12 cellular contexts compared by ENCODE assay signal in genomic region chr20:5128886-5129285, GRCh38. TPM values are rescaled to one million over a fixed set of nuclear protein-coding genes. Genes with fewer than 3 reads are reported as not detected.
A peak's percentile ranks its signal among the peaks of the same experiment; 100 is the strongest.
DNase-seq lines count a peak whose midpoint lies in the region; ATAC-seq and TF ChIP-seq lines count a peak whose summit lies in the region.
"Had no signal": no experiment of that assay in that cellular context is flagged by ENCODE, and none has a peak within 500 bp of the region (broad histone marks: within the 10 kb centered on the region; RNA-seq: fewer than 3 reads in every experiment).

No MANE protein-coding gene starts in this region.

- no peaks in the 10 kb centered on the region for H3K9me3 Mint-ChIP-seq in CD14-positive monocyte
- H3K9me3 Mint-ChIP-seq in GM23338: no peaks in the 10 kb centered on the region
- H3K9me3 Mint-ChIP-seq in activated naive CD8-positive, alpha-beta T cell (ENCODE audit: low read depth): no peaks in the 10 kb centered on the region
- no peaks in the 10 kb centered on the region for H3K9me3 Mint-ChIP-seq in natural killer cell

- H2AFZ ChIP-seq in GM23338: no peak overlapping the region

- ATAC-seq in GM23338: no peak
- no peak for ATAC-seq in natural killer cell
- ATAC-seq in omental fat pad (ENCODE audit: low FRiP score): no peak
- no peak for ATAC-seq in HG03520 (IDR thresholded peaks at IDR 0.05; ENCODE audit: unreplicated experiment)
- ATAC-seq: body of pancreas had no signal

- H3K79me2 ChIP-seq in GM23338 (replicated peaks; ENCODE audit: insufficient read depth): peaks cover 60% of the 10 kb centered on the region

- H3K4me1 Mint-ChIP-seq in CD14-positive monocyte: peaks cover 27% of the 10 kb centered on the region
- H3K4me1 Mint-ChIP-seq in GM23338: peaks cover 14% of the 10 kb centered on the region
- peaks cover 36% of the 10 kb centered on the region for H3K4me1 Mint-ChIP-seq in activated naive CD8-positive, alpha-beta T cell (ENCODE audit: low read depth)
- peaks cover 27 to 31% of the 10 kb centered on the region in 2 donors for H3K4me1 Mint-ChIP-seq in natural killer cell

- no peaks in the 10 kb centered on the region; the same call in 1 of the 2 replicates for H3K36me3 ChIP-seq in GM23338 (ENCODE audit: insufficient read depth)

- H3K27me3 ChIP-seq in GM23338 (ENCODE audit: insufficient read depth): no peaks in the 10 kb centered on the region
- H3K27me3 ChIP-seq: body of pancreas had no signal

- peaks cover 8% of the 10 kb centered on the region for H3K4me1 ChIP-seq in GM23338 (ENCODE audit: insufficient read depth)

- DNase-seq in CD14-positive monocyte (ENCODE audit: low spot score): no peak
- no peak for DNase-seq in GM23338 (ENCODE audit: low spot score)
- no peak for DNase-seq in natural killer cell
- no peak for DNase-seq in omental fat pad (ENCODE audit: low spot score)
- DNase-seq in NAMALWA (ENCODE audit: low spot score): no peak
- no peak for DNase-seq in NCI-H1105 (lab: John Stamatoyannopoulos, UW)
- DNase-seq: body of pancreas; DMS53; NCI-H1436; stimulated activated naive CD4-positive, alpha-beta T cell had no signal

- intact Hi-C loops in CD14-positive monocyte (cut with micrococcal nuclease) (loop anchor here in 1 of 2 donors (1.0 kb wide), 1 partner anchor 10 kb away; the partner anchor contains the start of gene PCNA), natural killer cell (cut with micrococcal nuclease) (loop anchor here (5.0 kb wide), 1 partner anchor 52 kb away; no protein-coding TSS in a partner anchor)

- H4K20me1 ChIP-seq in GM23338 (replicated peaks; ENCODE audit: insufficient read depth): no peaks in the 10 kb centered on the region; the same call in 1 of the 2 replicates

- H3K9me2 ChIP-seq in GM23338 (ENCODE audit: insufficient read depth): no peaks in the 10 kb centered on the region

- peaks cover 5% of the 10 kb centered on the region for H3F3A ChIP-seq in GM23338 (replicated peaks; ENCODE audit: low read depth)

- H3K36me3 Mint-ChIP-seq in CD14-positive monocyte (peaks cover 1 to 29% of the 10 kb centered on the region in 2 donors), GM23338 (ENCODE audit: low read depth) (no peaks in the 10 kb centered on the region), natural killer cell (no peaks in the 10 kb centered on the region)
- H3K36me3 Mint-ChIP-seq in activated naive CD8-positive, alpha-beta T cell: no peaks in the 10 kb centered on the region

- peak overlapping the region in 1 of 2 donors; percentile 1 for H3K4me3 Mint-ChIP-seq in CD14-positive monocyte
- H3K4me3 Mint-ChIP-seq in GM23338: peak overlapping the region; percentile 16; the same call in 1 of the 3 replicates
- H3K4me3 Mint-ChIP-seq in activated naive CD8-positive, alpha-beta T cell: peak overlapping the region; percentile 96
- H3K4me3 Mint-ChIP-seq in natural killer cell: peak overlapping the region; percentile 2

- no peak for TF ChIP-seq CTCF in CD14-positive monocyte (IDR thresholded peaks at IDR 0.05)
- no peak for TF ChIP-seq CTCF in GM23338 (conservative IDR thresholded peaks at IDR 0.05; ENCODE audit: low read depth in 2 of 2)
- TF ChIP-seq CTCF in natural killer cell (IDR thresholded peaks at IDR 0.05): no peak
- TF ChIP-seq CTCF in omental fat pad (IDR thresholded peaks at IDR 0.05): no peak

- H3K4me3 ChIP-seq in GM23338: no peak overlapping the region
- H3K4me3 ChIP-seq: body of pancreas had no signal

- no peak overlapping the region for H3K4me2 ChIP-seq in GM23338

- H3K27me3 Mint-ChIP-seq in CD14-positive monocyte (ENCODE audit: low read depth in 3 of 3): peaks cover 0 to 3% (median 0%) of the 10 kb centered on the region in 3 donors
- peaks cover 4% of the 10 kb centered on the region for H3K27me3 Mint-ChIP-seq in GM23338 (ENCODE audit: insufficient read depth, low read depth, poor library complexity)
- H3K27me3 Mint-ChIP-seq in activated naive CD8-positive, alpha-beta T cell: no peaks in the 10 kb centered on the region
- H3K27me3 Mint-ChIP-seq in natural killer cell (ENCODE audit: low read depth in 2 of 2): no peaks in the 10 kb centered on the region

- H3K27ac ChIP-seq in GM23338 (ENCODE audit: low read depth): no peak overlapping the region

- peak overlapping the region in 5 of 7 donors; percentile 8 to 91 (median 80) for H3K27ac Mint-ChIP-seq in CD14-positive monocyte
- H3K27ac Mint-ChIP-seq in GM23338: no peak overlapping the region
- peak overlapping the region; percentile 92 for H3K27ac Mint-ChIP-seq in activated naive CD8-positive, alpha-beta T cell
- H3K27ac Mint-ChIP-seq in natural killer cell: peak overlapping the region in 1 of 2 donors; percentile 98

TF ChIP-seq in GM23338, 12 proteins besides CTCF, POLR2A, EP300 and RAD21 (continues in another document):
- no peak for TF ChIP-seq ZNF114 (CRISPR knock-in tag; IDR thresholded peaks at IDR 0.05)
- no peak for TF ChIP-seq NANOG (IDR thresholded peaks at IDR 0.05; ENCODE audit: borderline replicate concordance)
- TF ChIP-seq ZNF462 (CRISPR knock-in tag; IDR thresholded peaks at IDR 0.05): no peak

RNA-seq across cellular contexts. Expression of gene CDS2, which starts 2.1 kb away (rescaled TPM):
- polyA plus RNA-seq in CD14-positive monocyte (10 to 100 TPM; 54.4 to 62.6 TPM), GM23338 (2016; fragmentation: Nextera tagmentation; extraction: Ambion mirVana) (16.8 and 17.5 TPM in 2 replicates)
- 40.1 and 40.8 TPM in 2 replicates for total RNA-seq in GM23338 (2014; rRNA removed; shearing (Covaris generic))
- total RNA-seq in natural killer cell (10 to 100 TPM; 45.6 to 54.7 (median 53.8) TPM), omental fat pad (10 to 100 TPM; 27.5 to 49.5 (median 35.5) TPM)

RNA-seq across cellular contexts. Expression of gene PCNA, which starts 9.1 kb away (rescaled TPM):
- polyA plus RNA-seq in CD14-positive monocyte (10 to 100 TPM; 27.9 to 35.0 TPM), GM23338 (2016; fragmentation: Nextera tagmentation; extraction: Ambion mirVana) (349 and 353 TPM in 2 replicates)
- 413 and 428 TPM in 2 replicates for total RNA-seq in GM23338 (2014; rRNA removed; shearing (Covaris generic))
- total RNA-seq in natural killer cell (10 to 100 TPM; 41.5 to 50.6 (median 46.9) TPM), omental fat pad (10 to 100 TPM; 26.4 to 38.6 (median 30.9) TPM)

RNA-seq across cellular contexts. Expression of gene TMEM230, which starts 16.0 kb away (rescaled TPM):
- polyA plus RNA-seq in CD14-positive monocyte (100 to 1,000 TPM; 163 to 231 TPM), GM23338 (2016; fragmentation: Nextera tagmentation; extraction: Ambion mirVana) (110 and 113 TPM in 2 replicates)
- total RNA-seq in GM23338 (2014; rRNA removed; shearing (Covaris generic)): 93.4 and 102 TPM in 2 replicates
- total RNA-seq in natural killer cell (10 to 100 TPM; 49.9 to 67.4 (median 59.9) TPM), omental fat pad (100 to 1,000 TPM in 3 of 4 donors, 10 to 100 TPM in 1; 86.5 to 138 (median 127) TPM)
